ENCODE assay signal across 9 cellular contexts in the genomic region with DNA sequence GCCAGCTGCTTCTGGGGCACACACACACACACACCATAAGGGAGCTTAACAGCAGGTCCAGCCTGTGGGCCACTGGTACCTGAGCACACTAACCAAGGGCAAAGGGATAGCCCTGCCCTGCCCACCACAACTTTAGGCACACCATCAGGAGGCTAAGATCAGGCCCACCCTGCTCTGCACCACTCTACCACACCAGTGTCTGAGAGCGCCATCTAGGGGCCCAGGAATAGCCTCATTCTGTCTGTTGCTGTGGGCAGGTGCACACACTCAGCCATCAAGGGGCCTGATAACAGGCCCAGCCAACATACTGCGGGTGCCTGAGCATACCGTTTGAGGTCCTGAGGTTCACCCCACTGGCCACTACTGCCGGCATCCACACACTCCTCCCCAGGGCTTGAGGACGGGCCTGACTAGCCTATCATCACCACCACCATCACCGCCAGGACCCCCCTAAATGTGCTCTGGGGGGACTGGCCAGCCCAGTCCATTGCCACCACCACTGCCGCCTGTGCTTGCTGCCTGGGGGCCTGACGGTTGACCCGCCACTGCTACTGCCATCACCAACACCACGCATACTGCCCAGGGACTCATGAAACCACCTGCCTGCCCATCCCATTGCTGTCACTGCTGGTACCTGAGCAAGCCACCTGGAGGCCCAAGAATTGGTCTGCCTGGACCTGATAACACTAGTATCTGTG. TPM values are rescaled to one million over a fixed set of nuclear protein-coding genes. Genes with fewer than 3 reads are reported as not detected.
DNase-seq lines count a peak whose midpoint lies in the region; ATAC-seq, FAIRE-seq and TF ChIP-seq lines count a peak whose summit lies in the region.
"Had no signal": no experiment of that assay in that cellular context is flagged by ENCODE, and none has a peak within 500 bp of the region (broad histone marks: within the 10 kb centered on the region; RNA-seq: fewer than 3 reads in every experiment).

No MANE protein-coding gene starts in this region.

- no peak for FAIRE-seq in HTR-8/SVneo (lab: Jason Lieb, UNC)
- FAIRE-seq: colon had no signal

- H3K36me3 ChIP-seq in cardiac muscle cell (no peaks in the 10 kb centered on the region), right atrium auricular region (no peaks in the 10 kb centered on the region)
- H3K36me3 ChIP-seq in naive thymus-derived CD4-positive, alpha-beta T cell (ENCODE audit: control insufficient read depth in 2 of 3, insufficient read depth in 3 of 3, low read length in 3 of 3) = peaks cover 0 to 5% (median 0%) of the 10 kb centered on the region in 3 experiments

- H3K9me3 ChIP-seq in cardiac muscle cell (ENCODE audit: low read depth) (no peaks in the 10 kb centered on the region), right atrium auricular region (no peaks in the 10 kb centered on the region)
- no peaks in the 10 kb centered on the region for H3K9me3 ChIP-seq in naive thymus-derived CD4-positive, alpha-beta T cell (ENCODE audit: control insufficient read depth in 2 of 3, low read length in 3 of 3)

- H3K4me3 Mint-ChIP-seq in naive thymus-derived CD4-positive, alpha-beta T cell = peak overlapping the region in 1 of 10 donors; percentile 21

- H3K36me3 Mint-ChIP-seq in naive thymus-derived CD4-positive, alpha-beta T cell = peaks cover 8 to 34% (median 23%) of the 10 kb centered on the region in 5 donors

- POLR2A ChIA-PET in naive thymus-derived CD4-positive, alpha-beta T cell (lab: Charles Lee) = interaction anchor here (1.3 kb wide), 1 partner anchor 95 kb away, joined by 3 read pairs; no protein-coding TSS in a partner anchor

- peaks cover 0 to 1% (median 0%) of the 10 kb centered on the region in 11 donors for H3K9me3 Mint-ChIP-seq in naive thymus-derived CD4-positive, alpha-beta T cell

- ATAC-seq in naive thymus-derived CD4-positive, alpha-beta T cell = peak; percentile 87
- ATAC-seq in GM18873 (IDR thresholded peaks at IDR 0.05; ENCODE audit: low FRiP score, unreplicated experiment) = no peak

- no peaks in the 10 kb centered on the region for H3K27me3 Mint-ChIP-seq in naive thymus-derived CD4-positive, alpha-beta T cell

- TF ChIP-seq CTCF in cardiac muscle cell (IDR thresholded peaks at IDR 0.05; ENCODE audit: low read depth, low read length) (peak; percentile 46), right atrium auricular region (IDR thresholded peaks at IDR 0.05) (no peak)

- H3K27me3 ChIP-seq in cardiac muscle cell (no peaks in the 10 kb centered on the region), right atrium auricular region (no peaks in the 10 kb centered on the region)
- H3K27me3 ChIP-seq in naive thymus-derived CD4-positive, alpha-beta T cell (ENCODE audit: control insufficient read depth in 2 of 2, insufficient read depth in 2 of 2, low read length in 2 of 2) = no peaks in the 10 kb centered on the region

- H3K27ac Mint-ChIP-seq in naive thymus-derived CD4-positive, alpha-beta T cell = peak overlapping the region in 1 of 9 donors; percentile 25

- CTCF ChIA-PET in naive thymus-derived CD4-positive, alpha-beta T cell (lab: Charles Lee) = interaction anchor here (0.5 to 3.6 kb wide), 3 partner anchors 59 to 95 kb away, joined by 3 to 19 read pairs (median 4); no protein-coding TSS in a partner anchor

- DNase-seq in cardiac muscle cell (ENCODE audit: low read depth in 1 of 2, low spot score in 1 of 2) = peak; percentile 31 to 52
- DNase-seq in right atrium auricular region (ENCODE audit: low spot score) = no peak
- DNase-seq in SK-N-DZ (ENCODE audit: low spot score) = peak; percentile 2
- DNase-seq in amniotic epithelial cell (ENCODE audit: low read depth) = peak; percentile 15
- DNase-seq in naive thymus-derived CD4-positive, alpha-beta T cell = peak in 7 of 9 donors; percentile 16 to 49 (median 41)
- DNase-seq in HTR-8/SVneo (ENCODE audit: insufficient read length, low spot score) = no peak
- DNase-seq in MV-4-11 (lab: John Stamatoyannopoulos, UW) = no peak

- intact Hi-C loops in naive thymus-derived CD4-positive, alpha-beta T cell (cut with micrococcal nuclease) = loop anchor here (1.0 to 5.0 kb wide), 4 partner anchors 23 to 283 kb away; partner anchors contain the start of gene BATF3 (in 1 of the 2)

- H3K4me1 ChIP-seq in cardiac muscle cell (ENCODE audit: low read depth) (no peaks in the 10 kb centered on the region), right atrium auricular region (no peaks in the 10 kb centered on the region)
- H3K4me1 ChIP-seq in naive thymus-derived CD4-positive, alpha-beta T cell (ENCODE audit: control insufficient read depth in 2 of 2, insufficient read depth in 2 of 2, low read length in 2 of 2) = no peaks in the 10 kb centered on the region

- H3K4me1 Mint-ChIP-seq in naive thymus-derived CD4-positive, alpha-beta T cell = peaks cover 8 to 64% (median 30%) of the 10 kb centered on the region in 7 donors

- H3K27ac ChIP-seq in cardiac muscle cell = no peak overlapping the region
- H3K27ac ChIP-seq in right atrium auricular region = no peak overlapping the region
- no peak overlapping the region for H3K27ac ChIP-seq in naive thymus-derived CD4-positive, alpha-beta T cell (ENCODE audit: low read depth, low read length)

- no peak overlapping the region for H3K4me3 ChIP-seq in cardiac muscle cell
- no peak overlapping the region for H3K4me3 ChIP-seq in right atrium auricular region
- no peak overlapping the region for H3K4me3 ChIP-seq in naive thymus-derived CD4-positive, alpha-beta T cell (ENCODE audit: low read length)

RNA-seq across cellular contexts. Expression of gene NSL1, which starts 31.3 kb away (rescaled TPM):
- total RNA-seq in cardiac muscle cell = 41.4 and 81.0 TPM in 2 replicates
- polyA plus RNA-seq in cardiac muscle cell = 34.9 and 44.8 TPM in 2 replicates
- total RNA-seq in right atrium auricular region = 10 to 100 TPM; 28.2 to 46.1 TPM
- polyA plus RNA-seq in SK-N-DZ (2014; cell fraction: cytosol; rRNA removed) = 76.5 and 86.2 TPM in 2 replicates
- polyA plus RNA-seq in SK-N-DZ (2014; cell fraction: nucleus; rRNA removed) = 44.6 and 87.6 TPM in 2 replicates
- total RNA-seq in naive thymus-derived CD4-positive, alpha-beta T cell = 10 to 100 TPM; 22.3 to 42.3 (median 37.7) TPM
- polyA plus RNA-seq in naive thymus-derived CD4-positive, alpha-beta T cell = 10 to 100 TPM; 77.4 to 79.3 TPM

RNA-seq across cellular contexts. Expression of gene TATDN3, which starts 31.4 kb away (rescaled TPM):
- total RNA-seq in cardiac muscle cell (20.8 and 26.4 TPM in 2 replicates), right atrium auricular region (10 to 100 TPM; 12.6 to 39.6 TPM)
- 18.5 and 27.9 TPM in 2 replicates for polyA plus RNA-seq in cardiac muscle cell
- 24.8 and 28.7 TPM in 2 replicates for polyA plus RNA-seq in SK-N-DZ (2014; cell fraction: cytosol; rRNA removed)
- polyA plus RNA-seq in SK-N-DZ (2014; cell fraction: nucleus; rRNA removed) = 22.0 and 29.3 TPM in 2 replicates
- 10 to 100 TPM; 10.0 to 17.7 (median 13.9) TPM for total RNA-seq in naive thymus-derived CD4-positive, alpha-beta T cell
- 10 to 100 TPM; 16.5 to 19.2 TPM for polyA plus RNA-seq in naive thymus-derived CD4-positive, alpha-beta T cell

Comparison
In these comparisons a context has a peak if more than half of its experiments do, and no peak if none do; other contexts are left out.
1. DNase-seq: peak in cardiac muscle cell (2 of 2), SK-N-DZ (single experiment), amniotic epithelial cell (single experiment) and naive thymus-derived CD4-positive, alpha-beta T cell (7 of 9); none in right atrium auricular region (single experiment), HTR-8/SVneo (single experiment) and MV-4-11 (single experiment).